28 cellular contexts compared by ENCODE assay signal in the genomic region with DNA sequence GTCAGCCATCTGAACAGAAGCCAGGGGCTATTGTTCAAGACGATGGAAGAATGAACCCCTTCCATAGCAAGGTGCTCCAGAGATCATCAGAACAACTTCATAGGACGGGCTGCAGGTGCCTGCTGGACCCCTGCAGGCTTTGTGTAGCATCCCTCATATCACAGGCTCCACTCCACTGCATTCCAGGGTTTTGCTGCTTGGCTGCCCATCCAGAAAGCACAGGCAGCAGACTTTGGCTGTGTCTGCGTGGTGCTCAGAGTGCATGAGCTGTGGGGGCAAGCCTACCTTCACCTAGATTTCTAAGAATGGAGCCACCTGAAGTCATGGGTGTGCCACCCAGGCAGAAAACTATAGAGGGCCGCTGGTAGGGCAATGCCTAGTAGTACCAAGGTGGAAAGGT.
"Had no signal": no experiment of that assay in that cellular context is flagged by ENCODE, and none has a peak within 500 bp of the region (broad histone marks: within the 10 kb centered on the region; RNA-seq: fewer than 3 reads in every experiment).

No MANE protein-coding gene starts in this region.

- H3K27ac ChIP-seq: coronary artery, esophagus squamous epithelium, neural progenitor cell, prostate gland, right atrium auricular region, stomach, thyroid gland, vagina had no signal

- ATAC-seq: effector memory CD8-positive, alpha-beta T cell; left lobe of liver; naive thymus-derived CD4-positive, alpha-beta T cell; sciatic nerve had no signal

- H3K4me1 ChIP-seq: esophagus squamous epithelium, neural progenitor cell, prostate gland, right atrium auricular region, stomach, thyroid gland, vagina had no signal

- H3K9me3 ChIP-seq: esophagus squamous epithelium, prostate gland, right atrium auricular region, thyroid gland, vagina had no signal

- H3K4me3 ChIP-seq: coronary artery, esophagus squamous epithelium, neural progenitor cell, prostate gland, right atrium auricular region, smooth muscle cell, stomach, thyroid gland, vagina had no signal

- DNase-seq: dermis blood vessel endothelial cell; effector memory CD8-positive, alpha-beta T cell; erythroblast; esophagus squamous epithelium; foreskin melanocyte; hypothalamus; immature natural killer cell; mesendoderm; midbrain; naive thymus-derived CD4-positive, alpha-beta T cell; nucleus accumbens; stimulated activated CD4-positive, alpha-beta T cell treated with anti-CD3 and anti-CD28 coated beads, Interleukin-12 subunit alpha, Interleukin-12 subunit beta, amount 100 ng/mL, for 4 hours; stimulated activated CD4-positive, alpha-beta T cell treated with anti-CD3 and anti-CD28 coated beads, Interleukin-1b, Interleukin-23, amount 100 ng/mL, for 48 hours; stimulated activated CD4-positive, alpha-beta T cell treated with anti-CD3 and anti-CD28 coated beads, Interleukin-4, amount 100 ng/mL, for 1 hour; stimulated activated CD8-positive, alpha-beta memory T cell treated with anti-CD3 and anti-CD28 coated beads, Interleukin-4, amount 100 ng/mL, for 48 hours; stimulated activated naive CD4-positive, alpha-beta T cell treated with Interleukin-2 at 50 U/mL for 16 hours; stomach; thyroid gland; trophoblast cell had no signal

- H3K27ac Mint-ChIP-seq: effector memory CD8-positive, alpha-beta T cell; immature natural killer cell; naive thymus-derived CD4-positive, alpha-beta T cell; nephron; neural progenitor cell had no signal

- H3K9ac ChIP-seq: neural progenitor cell had no signal

- H3K36me3 ChIP-seq: esophagus squamous epithelium, neural progenitor cell, prostate gland, right atrium auricular region, stomach, thyroid gland, vagina had no signal

- H2AFZ ChIP-seq: neural progenitor cell had no signal

- H3K4me3 Mint-ChIP-seq: effector memory CD8-positive, alpha-beta T cell; immature natural killer cell; naive thymus-derived CD4-positive, alpha-beta T cell; nephron; neural progenitor cell had no signal

- H3K4me2 ChIP-seq: neural progenitor cell, smooth muscle cell had no signal

- H3K27me3 ChIP-seq: neural progenitor cell, right atrium auricular region, thyroid gland, vagina had no signal

- H3K4me1 Mint-ChIP-seq: immature natural killer cell had no signal

- H3K9me3 Mint-ChIP-seq: effector memory CD8-positive, alpha-beta T cell; immature natural killer cell; nephron had no signal

- H3K36me3 Mint-ChIP-seq: immature natural killer cell, neural progenitor cell had no signal
